Comparison of ENCODE assay signal across 1 cellular context in genomic region chr14:71532790-71533189, GRCh38.
TF ChIP-seq lines count a peak whose summit lies in the region.

No MANE protein-coding gene starts in this region.

TF ChIP-seq in GM12878, 131 proteins besides CTCF, POLR2A, EP300 and RAD21 (continued from another document):
- TF ChIP-seq ZBTB33 (IDR thresholded peaks at IDR 0.05) (no peak), ETV6 (conservative IDR thresholded peaks at IDR 0.05 in 1 of 2, IDR thresholded peaks at IDR 0.05 in 1 of 2; ENCODE audit: borderline replicate concordance in 1 of 2, low read depth in 1 of 2) (peak in 1 of 2 experiments; percentile 18; a peak in 1 of 4 replicates), RELA (IDR thresholded peaks at IDR 0.05; ENCODE audit: borderline replicate concordance, partially characterized antibody) (no peak)
